In genomic region chr22:24159650-24160049, GRCh38 we compare ENCODE assay signal across 15 cellular contexts. TPM values are rescaled to one million over a fixed set of nuclear protein-coding genes. Genes with fewer than 3 reads are reported as not detected.
DNase-seq lines count a peak whose midpoint lies in the region; ATAC-seq, FAIRE-seq and TF ChIP-seq lines count a peak whose summit lies in the region.
"Had no signal": no experiment of that assay in that cellular context is flagged by ENCODE, and none has a peak within 500 bp of the region (broad histone marks: within the 10 kb centered on the region; RNA-seq: fewer than 3 reads in every experiment).

No MANE protein-coding gene starts in this region.

- peaks cover 64% of the 10 kb centered on the region for H3K4me1 Mint-ChIP-seq in activated T-cell treated with anti-CD3 and anti-CD28 coated beads, Interleukin-2, amount 50 U/mL, for 24 hours (ENCODE audit: low read depth)

- intact Hi-C loops in pancreas (cut with DNase I) = no loop called here

- POLR2A ChIA-PET in HEK293 (lab: Yijun Ruan, JAX) = no interaction called here

- no peak for TF ChIP-seq CTCF in HEK293 (tag by site-specific recombination; IDR thresholded peaks at IDR 0.05)
- no peak for TF ChIP-seq CTCF in gastroesophageal sphincter (IDR thresholded peaks at IDR 0.05)
- TF ChIP-seq CTCF in pancreas (IDR thresholded peaks at IDR 0.05) = no peak

- no peaks in the 10 kb centered on the region for H3K27me3 ChIP-seq in gastroesophageal sphincter
- no peaks in the 10 kb centered on the region for H3K27me3 ChIP-seq in pancreas
- H3K27me3 ChIP-seq: SJCRH30 had no signal

- TF ChIP-seq POLR2A in gastroesophageal sphincter (IDR thresholded peaks at IDR 0.05) = no peak

- H3K36me3 ChIP-seq in HEK293 (ENCODE audit: control insufficient read depth in 2 of 2, insufficient read depth in 1 of 2, low read length in 2 of 2) = peaks cover 0 to 29% of the 10 kb centered on the region in 2 experiments; a peak in 1 of 3 replicates
- peaks cover 0 to 19% of the 10 kb centered on the region in 2 donors for H3K36me3 ChIP-seq in gastroesophageal sphincter
- H3K36me3 ChIP-seq in pancreas = no peaks in the 10 kb centered on the region
- H3K36me3 ChIP-seq: SJCRH30 had no signal

- WGBS in gastroesophageal sphincter (ENCODE audit: low coverage in 1 of 2), 2 donors = 43% methylated on average over 1 of the region's 2 CpGs; no CpG with 5 or more reads in 1 of the 2 donors
- 72 to 83% methylated on average over 2 of the region's 2 CpGs for WGBS in pancreas, 2 donors

- H3K27ac Mint-ChIP-seq in activated T-cell treated with anti-CD3 and anti-CD28 coated beads, Interleukin-2, amount 50 U/mL, for 24 hours = peak overlapping the region; percentile 82

- ATAC-seq in gastroesophageal sphincter (no peak), pancreas (no peak)

- no peak overlapping the region for H3K4me3 Mint-ChIP-seq in activated T-cell treated with anti-CD3 and anti-CD28 coated beads, Interleukin-2, amount 50 U/mL, for 24 hours

- H3K36me3 Mint-ChIP-seq in activated T-cell treated with anti-CD3 and anti-CD28 coated beads, Interleukin-2, amount 50 U/mL, for 24 hours (ENCODE audit: low read depth) = peaks cover 35% of the 10 kb centered on the region

- no peak for DNase-seq in activated T-cell treated with anti-CD3 and anti-CD28 coated beads, Interleukin-2, amount 50 U/mL, for 24 hours
- DNase-seq in activated T-cell treated with anti-CD3 and anti-CD28 coated beads, Interleukin-2, amount 50 U/mL, for 48 hours = no peak
- DNase-seq in SK-N-DZ (ENCODE audit: low spot score) (no peak), pancreas (no peak), globus pallidus (ENCODE audit: low spot score) (no peak)
- DNase-seq: activated CD4-positive, alpha-beta T cell treated with anti-CD3 and anti-CD28 coated beads, Interleukin-2, amount 50 U/mL, for 1 hour; amniotic stem cell; cerebellar nuclear complex; DMS53; NCI-H1436 treated with DMSO at 0.1 percent for 48 hours; SJCRH30 had no signal

- H3K9me3 Mint-ChIP-seq in activated T-cell treated with anti-CD3 and anti-CD28 coated beads, Interleukin-2, amount 50 U/mL, for 24 hours = no peaks in the 10 kb centered on the region

- H3K9me3 ChIP-seq in HEK293 (ENCODE audit: control insufficient read depth, insufficient read depth, low read depth, low read length) (no peaks in the 10 kb centered on the region), gastroesophageal sphincter (no peaks in the 10 kb centered on the region), pancreas (no peaks in the 10 kb centered on the region)
- H3K9me3 ChIP-seq: SJCRH30 had no signal

- H3K4me3 ChIP-seq in HEK293 (ENCODE audit: low read depth, low read length) (no peak overlapping the region), gastroesophageal sphincter (no peak overlapping the region), pancreas (no peak overlapping the region)
- H3K4me3 ChIP-seq: SJCRH30 had no signal

- H3K4me1 ChIP-seq in HEK293 (ENCODE audit: control insufficient read depth, insufficient read depth, low read length) (peaks cover 16% of the 10 kb centered on the region), gastroesophageal sphincter (peaks cover 4 to 98% (median 50%) of the 10 kb centered on the region in 3 donors), pancreas (peaks cover 0 to 5% (median 5%) of the 10 kb centered on the region in 3 donors)

- no peak for TF ChIP-seq EP300 in gastroesophageal sphincter (IDR thresholded peaks at IDR 0.05)

- no peaks in the 10 kb centered on the region for H3K27me3 Mint-ChIP-seq in activated T-cell treated with anti-CD3 and anti-CD28 coated beads, Interleukin-2, amount 50 U/mL, for 24 hours

- CTCF ChIA-PET in HEK293 (lab: Yijun Ruan, JAX) = interaction anchor here (0.6 to 10.1 kb wide), 4 partner anchors 9 to 250 kb away, joined by 3 to 114 read pairs (median 3); partner anchors contain the start of gene SUSD2

- H3K27ac ChIP-seq in HEK293 (ENCODE audit: extremely low read depth, low read depth, low read length) (no peak overlapping the region), gastroesophageal sphincter (peak overlapping the region in 3 of 4 donors; percentile 8 to 95 (median 92)), temporal lobe (ENCODE audit: low read depth, low read length) (peak overlapping the region; percentile 15), pancreas (no peak overlapping the region)
- H3K27ac ChIP-seq: KMS-11, SJCRH30 had no signal

- FAIRE-seq in pancreas (lab: Jason Lieb, UNC) = no peak

TF ChIP-seq in HEK293, 187 proteins besides CTCF, POLR2A, EP300 and RAD21:
- no peak for TF ChIP-seq ZSCAN5A (tag by site-specific recombination; IDR thresholded peaks at IDR 0.05)
- TF ChIP-seq ZIC2 (tag by site-specific recombination; IDR thresholded peaks at IDR 0.05) = peak; percentile 3; the same call in 1 of the 2 replicates

RNA-seq across cellular contexts. Expression of gene SUSD2, which starts 21.6 kb away (rescaled TPM):
- total RNA-seq in gastroesophageal sphincter (1 to 10 TPM; 2.4 to 5.0 (median 4.4) TPM), temporal lobe (0.25 TPM), pancreas (1 to 10 TPM in 4 of 6 donors, under 1 TPM in 2; 0.35 to 7.2 (median 1.6) TPM)
- 0.53 and 0.60 TPM in 2 replicates for polyA plus RNA-seq in SK-N-DZ (2014; cell fraction: cytosol; rRNA removed)
- polyA plus RNA-seq in SK-N-DZ (2014; cell fraction: nucleus; rRNA removed) = 0.70 and 2.1 TPM in 2 replicates
- polyA plus RNA-seq in pancreas = 1 to 10 TPM; 3.1 to 3.4 TPM
- total RNA-seq: SJCRH30 had no signal

Comparison
In these comparisons a context has a peak if more than half of its experiments do, and no peak if none do; other contexts are left out.
1. H3K27ac ChIP-seq: peak in gastroesophageal sphincter (3 of 4) and temporal lobe (single experiment); none in HEK293 (single experiment) and pancreas (0 of 4).